Comparison of ENCODE assay signal across 18 cellular contexts in genomic region chr7:54877683-54878082, GRCh38.
DNase-seq lines count a peak whose midpoint lies in the region; ATAC-seq and TF ChIP-seq lines count a peak whose summit lies in the region.
"Had no signal": no experiment of that assay in that cellular context is flagged by ENCODE, and none has a peak within 500 bp of the region (broad histone marks: within the 10 kb centered on the region; RNA-seq: fewer than 3 reads in every experiment).

No MANE protein-coding gene starts in this region.

- H3K18ac ChIP-seq in mesendoderm (ENCODE audit: low read length): no peak overlapping the region

- H3K4me1 ChIP-seq in Caco-2: peaks cover 44% of the 10 kb centered on the region
- H3K4me1 ChIP-seq in mesendoderm (ENCODE audit: control insufficient read depth, low read depth, low read length): no peaks in the 10 kb centered on the region
- no peaks in the 10 kb centered on the region for H3K4me1 ChIP-seq in CD4-positive, alpha-beta memory T cell (ENCODE audit: insufficient read depth, low read length)
- H3K4me1 ChIP-seq: heart right ventricle had no signal

- H3K27me3 Mint-ChIP-seq in Caco-2 (ENCODE audit: insufficient read depth, unreplicated experiment) (no peaks in the 10 kb centered on the region), chondrocyte (ENCODE audit: low read depth) (no peaks in the 10 kb centered on the region), natural killer cell (ENCODE audit: low read depth in 2 of 2) (peaks cover 0 to 2% of the 10 kb centered on the region in 2 donors)
- peaks cover 0 to 7% of the 10 kb centered on the region in 2 donors for H3K27me3 Mint-ChIP-seq in CD4-positive, alpha-beta memory T cell

- no peak overlapping the region for H4K8ac ChIP-seq in mesendoderm (ENCODE audit: low read depth, low read length)

- no peak overlapping the region for H2BK5ac ChIP-seq in mesendoderm (ENCODE audit: low read length)

- intact Hi-C loops in Caco-2 (cut with micrococcal nuclease; ENCODE audit: unreplicated experiment): loop anchor here (1.0 to 5.0 kb wide), 4 partner anchors 103 to 378 kb away; no protein-coding TSS in a partner anchor
- intact Hi-C loops in natural killer cell (cut with micrococcal nuclease): no loop called here
- intact Hi-C loops in CD4-positive, alpha-beta memory T cell (cut with micrococcal nuclease): no loop called here

- H3K9me3 Mint-ChIP-seq in Caco-2 (ENCODE audit: unreplicated experiment) (no peaks in the 10 kb centered on the region), chondrocyte (ENCODE audit: low read depth) (no peaks in the 10 kb centered on the region), natural killer cell (peaks cover 0 to 5% of the 10 kb centered on the region in 2 donors)
- no peaks in the 10 kb centered on the region for H3K9me3 Mint-ChIP-seq in CD4-positive, alpha-beta memory T cell
- H3K9me3 Mint-ChIP-seq: activated naive CD4-positive, alpha-beta T cell treated with anti-CD3 and anti-CD28 coated beads, Interleukin-2, amount 50 U/mL, for 72 hours had no signal

- H3K23ac ChIP-seq in mesendoderm (ENCODE audit: low read length): no peak overlapping the region

- H3K79me2 ChIP-seq in mesendoderm (ENCODE audit: control insufficient read depth, insufficient read depth, low read length): no peaks in the 10 kb centered on the region

- no peak overlapping the region for H3K9ac ChIP-seq in mesendoderm (ENCODE audit: low read length)

- no peak overlapping the region for H3K4me3 Mint-ChIP-seq in Caco-2 (ENCODE audit: unreplicated experiment)
- no peak overlapping the region for H3K4me3 Mint-ChIP-seq in chondrocyte (ENCODE audit: unreplicated experiment)
- H3K4me3 Mint-ChIP-seq in natural killer cell: no peak overlapping the region
- H3K4me3 Mint-ChIP-seq in CD4-positive, alpha-beta memory T cell: no peak overlapping the region
- H3K4me3 Mint-ChIP-seq: CD4-positive, CD25-positive, alpha-beta regulatory T cell had no signal

- CTCF ChIA-PET in Caco-2 (lab: Charles Lee): interaction anchor here (0.7 to 1.7 kb wide), 10 partner anchors 38 to 377 kb away, joined by 3 to 18 read pairs (median 4); partner anchors contain the start of gene EGFR
- CTCF ChIA-PET in CD4-positive, alpha-beta memory T cell (lab: Charles Lee; ENCODE audit: partially characterized antibody): interaction anchor here (0.9 kb wide), 1 partner anchor 378 kb away, joined by 3 read pairs; no protein-coding TSS in a partner anchor

- H3K9me3 ChIP-seq in Caco-2: no peaks in the 10 kb centered on the region
- H3K9me3 ChIP-seq in CD4-positive, alpha-beta memory T cell (ENCODE audit: control insufficient read depth in 1 of 2, low read length in 2 of 2): no peaks in the 10 kb centered on the region
- H3K9me3 ChIP-seq: heart right ventricle, transverse colon had no signal

- H3K27me3 ChIP-seq in Caco-2 (replicated peaks; ENCODE audit: control insufficient read depth, insufficient read depth, low read length) (no peaks in the 10 kb centered on the region), mesendoderm (ENCODE audit: insufficient read depth, low read length, poor library complexity) (no peaks in the 10 kb centered on the region)
- no peaks in the 10 kb centered on the region for H3K27me3 ChIP-seq in CD4-positive, alpha-beta memory T cell (ENCODE audit: insufficient read depth, low read length)
- H3K27me3 ChIP-seq: heart right ventricle, transverse colon had no signal

- no peak overlapping the region for H3K27ac ChIP-seq in mesendoderm (ENCODE audit: low read depth, low read length)
- H3K27ac ChIP-seq in CD4-positive, alpha-beta memory T cell (ENCODE audit: low read depth, low read length): no peak overlapping the region
- H3K27ac ChIP-seq: heart right ventricle, transverse colon had no signal

- POLR2A ChIA-PET in Caco-2 (lab: Charles Lee): interaction anchor here (0.7 kb wide), 1 partner anchor 142 kb away, joined by 4 read pairs; no protein-coding TSS in a partner anchor
- POLR2A ChIA-PET in CD4-positive, alpha-beta memory T cell (lab: Charles Lee; ENCODE audit: partially characterized antibody): no interaction called here

- ATAC-seq in natural killer cell (no peak), GM21360 (IDR thresholded peaks at IDR 0.05; ENCODE audit: unreplicated experiment) (no peak)
- ATAC-seq: activated naive CD4-positive, alpha-beta T cell treated with anti-CD3 and anti-CD28 coated beads, Interleukin-2, amount 50 U/mL, for 72 hours; heart right ventricle had no signal

- H3K36me3 ChIP-seq in Caco-2 (ENCODE audit: control insufficient read depth, insufficient read depth, low read length) (no peaks in the 10 kb centered on the region), mesendoderm (ENCODE audit: control insufficient read depth, insufficient read depth, low read length) (no peaks in the 10 kb centered on the region)
- no peaks in the 10 kb centered on the region for H3K36me3 ChIP-seq in CD4-positive, alpha-beta memory T cell (ENCODE audit: insufficient read depth, low read length)
- H3K36me3 ChIP-seq: heart right ventricle, transverse colon had no signal

- H4K5ac ChIP-seq in mesendoderm (ENCODE audit: low read length): no peak overlapping the region

- TF ChIP-seq CTCF in Caco-2 (IDR thresholded peaks at IDR 0.05; ENCODE audit: insufficient read depth in 1 of 2, low read depth in 1 of 2, low read length in 1 of 2, severe bottlenecking in 1 of 2, unreplicated experiment in 1 of 2): peak in 1 of 2 experiments; percentile 37
- peak; percentile 58 for TF ChIP-seq CTCF in LNCaP clone FGC (IDR thresholded peaks at IDR 0.05; ENCODE audit: control insufficient read depth, extremely low read depth, insufficient read depth)
- TF ChIP-seq CTCF in chondrocyte (IDR thresholded peaks at IDR 0.05): peak; percentile 43
- no peak for TF ChIP-seq CTCF in natural killer cell (IDR thresholded peaks at IDR 0.05)

- peak in 1 of 2 experiments; percentile 36 for DNase-seq in Caco-2
- DNase-seq in LNCaP clone FGC (ENCODE audit: low read depth): peak; percentile 66
- no peak for DNase-seq in chondrocyte (ENCODE audit: low spot score)
- DNase-seq in mesendoderm: peak; percentile 52
- no peak for DNase-seq in natural killer cell
- DNase-seq in CD4-positive, alpha-beta memory T cell: no peak
- DNase-seq in retina: no peak
- DNase-seq: activated CD4-positive, alpha-beta T cell treated with anti-CD3 and anti-CD28 coated beads, Interleukin-2, amount 50 U/mL, for 48 hours; CD4-positive, CD25-positive, alpha-beta regulatory T cell; dermis blood vessel endothelial cell; heart right ventricle; Kasumi-1; NCI-H526 treated with DMSO at 0.1 percent for 48 hours; T-helper 1 cell; transverse colon had no signal

- no CpG with 5 or more reads among the region's 2 CpGs for WGBS in mesendoderm (ENCODE audit: extremely low coverage, insufficient coverage, low lambda C conversion rate)

- no peak overlapping the region for H3K4me2 ChIP-seq in mesendoderm (ENCODE audit: low read length)
- H3K4me2 ChIP-seq: smooth muscle cell had no signal

- H3K36me3 Mint-ChIP-seq in Caco-2 (ENCODE audit: insufficient read depth, unreplicated experiment): no peaks in the 10 kb centered on the region
- no peaks in the 10 kb centered on the region for H3K36me3 Mint-ChIP-seq in chondrocyte (ENCODE audit: low read depth)
- peaks cover 10% of the 10 kb centered on the region for H3K36me3 Mint-ChIP-seq in natural killer cell
- H3K36me3 Mint-ChIP-seq in CD4-positive, alpha-beta memory T cell: no peaks in the 10 kb centered on the region
- H3K36me3 Mint-ChIP-seq: activated naive CD4-positive, alpha-beta T cell treated with anti-CD3 and anti-CD28 coated beads, Interleukin-2, amount 50 U/mL, for 72 hours; CD4-positive, CD25-positive, alpha-beta regulatory T cell had no signal

- H3K4me3 ChIP-seq in Caco-2 (ENCODE audit: low read depth, low read length) (no peak overlapping the region), LNCaP clone FGC (ENCODE audit: low read depth, low read length) (no peak overlapping the region), mesendoderm (ENCODE audit: low read length) (no peak overlapping the region)
- no peak overlapping the region for H3K4me3 ChIP-seq in CD4-positive, alpha-beta memory T cell (ENCODE audit: low read length in 2 of 2)
- H3K4me3 ChIP-seq: heart right ventricle, smooth muscle cell, transverse colon had no signal

- no peak overlapping the region for H2BK120ac ChIP-seq in mesendoderm (ENCODE audit: low read depth, low read length)

- H3K79me1 ChIP-seq in mesendoderm (ENCODE audit: low read length): no peaks in the 10 kb centered on the region

- H3K4me1 Mint-ChIP-seq in Caco-2 (ENCODE audit: low read depth, unreplicated experiment) (peaks cover 30% of the 10 kb centered on the region), chondrocyte (ENCODE audit: low read depth) (peaks cover 26% of the 10 kb centered on the region), natural killer cell (no peaks in the 10 kb centered on the region)
- H3K4me1 Mint-ChIP-seq in CD4-positive, alpha-beta memory T cell: no peaks in the 10 kb centered on the region
- H3K4me1 Mint-ChIP-seq: CD4-positive, CD25-positive, alpha-beta regulatory T cell had no signal

- no peak overlapping the region for H3K4ac ChIP-seq in mesendoderm (ENCODE audit: low read depth, low read length)

- H2AK5ac ChIP-seq in mesendoderm (ENCODE audit: low read length): no peak overlapping the region

- H3K27ac Mint-ChIP-seq in Caco-2 (ENCODE audit: unreplicated experiment) (peak overlapping the region; percentile 8), chondrocyte (ENCODE audit: unreplicated experiment) (no peak overlapping the region), natural killer cell (no peak overlapping the region)
- no peak overlapping the region for H3K27ac Mint-ChIP-seq in CD4-positive, alpha-beta memory T cell
- H3K27ac Mint-ChIP-seq: activated naive CD4-positive, alpha-beta T cell treated with anti-CD3 and anti-CD28 coated beads, Interleukin-2, amount 50 U/mL, for 72 hours; CD4-positive, CD25-positive, alpha-beta regulatory T cell had no signal

- no TSS peak for BruUV-seq in Caco-2 (replicated peaks; lab: Mats Ljungman, UMichigan)

- no peak overlapping the region for H2BK15ac ChIP-seq in mesendoderm (replicated peaks; ENCODE audit: low read depth)

- no peak overlapping the region for H3K56ac ChIP-seq in mesendoderm (ENCODE audit: low read length)

Comparison
In these comparisons a context has a peak if more than half of its experiments do, and no peak if none do; other contexts are left out.
1. DNase-seq: peak in LNCaP clone FGC (single experiment) and mesendoderm (single experiment); none in chondrocyte (single experiment), natural killer cell (single experiment), CD4-positive, alpha-beta memory T cell (0 of 5) and retina (single experiment).